11 cellular contexts compared by ENCODE assay signal in the genomic region with DNA sequence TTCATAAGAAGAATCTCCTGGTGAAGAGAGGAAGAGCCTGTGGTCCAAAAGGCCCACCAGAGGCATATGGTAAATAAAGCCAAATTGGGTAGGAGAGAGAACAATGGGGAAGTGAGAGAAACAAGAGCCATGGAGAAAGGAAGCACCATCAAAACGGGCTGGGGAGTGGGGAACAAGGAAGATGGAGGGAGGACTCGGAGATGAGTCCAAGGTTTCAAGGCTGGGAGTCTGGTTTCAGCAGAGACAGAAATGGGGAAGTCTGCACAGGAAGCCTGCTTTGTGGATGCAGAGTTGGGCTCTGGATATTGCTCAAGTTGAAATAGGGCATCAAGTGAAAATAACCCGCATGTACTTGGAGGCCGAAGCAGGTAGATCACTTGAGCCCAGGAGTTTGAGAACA. TPM values are rescaled to one million over a fixed set of nuclear protein-coding genes. Genes with fewer than 3 reads are reported as not detected.
DNase-seq lines count a peak whose midpoint lies in the region; ATAC-seq and TF ChIP-seq lines count a peak whose summit lies in the region.
"Had no signal": no experiment of that assay in that cellular context is flagged by ENCODE, and none has a peak within 500 bp of the region (broad histone marks: within the 10 kb centered on the region; RNA-seq: fewer than 3 reads in every experiment).

No MANE protein-coding gene starts in this region.

- H3K27ac Mint-ChIP-seq in activated CD4-positive, alpha-beta T cell treated with anti-CD3 and anti-CD28 coated beads, Interleukin-2, amount 10 ng/mL, durations not matched to agents 7 days and 5 days, result peak overlapping the region; percentile 37
- H3K27ac Mint-ChIP-seq in stimulated activated naive B cell treated with anti-CD40 and anti-IgM and Interleukin-4, amounts not matched to agents 10 μg/mL and 1 μg/mL and 100 μg/mL, for 72 hours, result peak overlapping the region; percentile 9

- POLR2A ChIA-PET in activated CD4-positive, alpha-beta T cell treated with anti-CD3 and anti-CD28 coated beads, Interleukin-2, amount 10 ng/mL, durations not matched to agents 7 days and 5 days (lab: Charles Lee), result interaction anchor here (0.6 kb wide), 1 partner anchor 8 kb away, joined by 3 read pairs; no protein-coding TSS in a partner anchor

- peaks cover 15% of the 10 kb centered on the region for H3K9me3 Mint-ChIP-seq in activated CD4-positive, alpha-beta T cell treated with anti-CD3 and anti-CD28 coated beads, Interleukin-2, amount 10 ng/mL, durations not matched to agents 7 days and 5 days
- H3K9me3 Mint-ChIP-seq in stimulated activated naive B cell treated with anti-CD40 and anti-IgM and Interleukin-4, amounts not matched to agents 10 μg/mL and 1 μg/mL and 100 μg/mL, for 72 hours, result peaks cover 2 to 7% of the 10 kb centered on the region in 2 donors

- H3K27me3 Mint-ChIP-seq in activated CD4-positive, alpha-beta T cell treated with anti-CD3 and anti-CD28 coated beads, Interleukin-2, amount 10 ng/mL, durations not matched to agents 7 days and 5 days, result no peaks in the 10 kb centered on the region
- H3K27me3 Mint-ChIP-seq in stimulated activated naive B cell treated with anti-CD40 and anti-IgM and Interleukin-4, amounts not matched to agents 10 μg/mL and 1 μg/mL and 100 μg/mL, for 72 hours, result no peaks in the 10 kb centered on the region

- intact Hi-C loops in Right ventricle myocardium superior (cut with DNase I), result no loop called here

- H3K36me3 Mint-ChIP-seq in activated CD4-positive, alpha-beta T cell treated with anti-CD3 and anti-CD28 coated beads, Interleukin-2, amount 10 ng/mL, durations not matched to agents 7 days and 5 days (ENCODE audit: low read depth), result peaks cover 84% of the 10 kb centered on the region
- peaks cover 30 to 82% of the 10 kb centered on the region in 2 donors for H3K36me3 Mint-ChIP-seq in stimulated activated naive B cell treated with anti-CD40 and anti-IgM and Interleukin-4, amounts not matched to agents 10 μg/mL and 1 μg/mL and 100 μg/mL, for 72 hours

- H3K4me3 Mint-ChIP-seq in activated CD4-positive, alpha-beta T cell treated with anti-CD3 and anti-CD28 coated beads, Interleukin-2, amount 10 ng/mL, durations not matched to agents 7 days and 5 days, result no peak overlapping the region
- peak overlapping the region; percentile 5 to 27 for H3K4me3 Mint-ChIP-seq in stimulated activated naive B cell treated with anti-CD40 and anti-IgM and Interleukin-4, amounts not matched to agents 10 μg/mL and 1 μg/mL and 100 μg/mL, for 72 hours

- CTCF ChIA-PET in activated CD4-positive, alpha-beta T cell treated with anti-CD3 and anti-CD28 coated beads, Interleukin-2, amount 10 ng/mL, durations not matched to agents 7 days and 5 days (lab: Charles Lee), result interaction anchor here (1.6 to 4.4 kb wide), 2 partner anchors 8 to 10 kb away, joined by 6 to 14 read pairs; no protein-coding TSS in a partner anchor

- no peak for DNase-seq in activated CD4-positive, alpha-beta T cell treated with anti-CD3 and anti-CD28 coated beads, Interleukin-2, amount 10 ng/mL, durations not matched to agents 7 days and 5 days
- no peak for DNase-seq in activated CD4-positive, alpha-beta T cell treated with anti-CD3 and anti-CD28 coated beads, Interleukin-2, amount 50 U/mL, for 1 hour
- DNase-seq in SIG-M5 (lab: John Stamatoyannopoulos, UW) (peak; percentile 32), Right ventricle myocardium superior (no peak), GM13976 (ENCODE audit: low spot score) (no peak), HuH-7 (ENCODE audit: low spot score) (no peak)
- DNase-seq in stimulated activated naive B cell treated with anti-CD40 and anti-IgM and Interleukin-4, amounts not matched to agents 10 μg/mL and 1 μg/mL and 100 μg/mL, for 72 hours, result no peak
- DNase-seq: activated CD4-positive, alpha-beta T cell treated with anti-CD3 and anti-CD28 coated beads for 1 hour; EL; NCI-H2107 had no signal

- in situ Hi-C loops in GM13976 (cut with MboI; ENCODE audit: low sequenced_read_pairs, unreplicated experiment), result no loop called here

- ATAC-seq in Right ventricle myocardium superior (ENCODE audit: poor library complexity) (peak; percentile 66), GM18858 (IDR thresholded peaks at IDR 0.05; ENCODE audit: unreplicated experiment) (no peak)
- ATAC-seq in stimulated activated naive B cell treated with anti-CD40 and anti-IgM and Interleukin-4, amounts not matched to agents 10 μg/mL and 1 μg/mL and 100 μg/mL, for 72 hours (replicated peaks), result peak in 1 of 2 donors; percentile 14

- TF ChIP-seq CTCF in GM13976 (IDR thresholded peaks at IDR 0.05; ENCODE audit: borderline replicate concordance, control extremely low read depth, extremely low read depth, insufficient read depth, missing control alignments), result no peak

- H3K4me1 Mint-ChIP-seq in activated CD4-positive, alpha-beta T cell treated with anti-CD3 and anti-CD28 coated beads, Interleukin-2, amount 10 ng/mL, durations not matched to agents 7 days and 5 days, result peaks cover 99% of the 10 kb centered on the region
- H3K4me1 Mint-ChIP-seq in stimulated activated naive B cell treated with anti-CD40 and anti-IgM and Interleukin-4, amounts not matched to agents 10 μg/mL and 1 μg/mL and 100 μg/mL, for 72 hours, result peaks cover 67 to 94% of the 10 kb centered on the region in 2 donors

RNA-seq across cellular contexts. Expression of a gene that starts 9.9 kb away (rescaled TPM):
- total RNA-seq in activated CD4-positive, alpha-beta T cell treated with anti-CD3 and anti-CD28 coated beads, Interleukin-2, amount 10 ng/mL, durations not matched to agents 7 days and 5 days, result 10 to 100 TPM; 73.4 to 77.6 TPM
- 2.5 TPM for total RNA-seq in Right ventricle myocardium superior

Comparison
In these comparisons a context has a peak if more than half of its experiments do, and no peak if none do; other contexts are left out.
1. RNA of a gene that starts 9.9 kb away (total RNA-seq): 73.4 to 77.6 TPM in activated CD4-positive, alpha-beta T cell treated with anti-CD3 and anti-CD28 coated beads, Interleukin-2, amount 10 ng/mL, durations not matched to agents 7 days and 5 days; 2.5 TPM in Right ventricle myocardium superior (single experiment); every median in the first group is over 10 times any median in the second.